Comparison of ENCODE assay signal across 18 cellular contexts in genomic region chr3:56370991-56371775, GRCh38.
"Had no signal": no experiment of that assay in that cellular context is flagged by ENCODE, and none has a peak within 500 bp of the region (broad histone marks: within the 10 kb centered on the region; RNA-seq: fewer than 3 reads in every experiment).

No MANE protein-coding gene starts in this region.

- H3K4me3 Mint-ChIP-seq: activated naive CD4-positive, alpha-beta T cell treated with anti-CD3 and anti-CD28 coated beads, Interleukin-2, amount 10 ng/mL, durations not matched to agents 7 days and 5 days; activated T-cell treated with anti-CD3 and anti-CD28 coated beads, Interleukin-2, amount 50 U/mL, for 24 hours; immature natural killer cell; naive thymus-derived CD4-positive, alpha-beta T cell had no signal

- H3K4me1 ChIP-seq: adrenal gland, esophagus squamous epithelium, suprapubic skin had no signal

- H3K27ac Mint-ChIP-seq: activated naive CD4-positive, alpha-beta T cell treated with anti-CD3 and anti-CD28 coated beads, Interleukin-2, amount 10 ng/mL, durations not matched to agents 7 days and 5 days; activated T-cell treated with anti-CD3 and anti-CD28 coated beads, Interleukin-2, amount 50 U/mL, for 24 hours; immature natural killer cell; naive thymus-derived CD4-positive, alpha-beta T cell had no signal

- DNase-seq: activated CD4-positive, alpha-beta T cell treated with anti-CD3 and anti-CD28 coated beads, Interleukin-2, amount 50 U/mL, for 48 hours; activated naive CD4-positive, alpha-beta T cell treated with anti-CD3 and anti-CD28 coated beads, Interleukin-2, amount 10 ng/mL, durations not matched to agents 7 days and 5 days; activated T-cell treated with anti-CD3 and anti-CD28 coated beads, Interleukin-2, amount 50 U/mL, for 24 hours; adrenal gland; central memory CD4-positive, alpha-beta T cell; cortex of kidney; effector CD8-positive, alpha-beta T cell; esophagus squamous epithelium; immature natural killer cell; left colon; mucosa of descending colon; naive thymus-derived CD4-positive, alpha-beta T cell; SK-N-SH; stimulated activated CD4-positive, alpha-beta T cell treated with anti-CD3 and anti-CD28 coated beads, Interleukin-4, amount 100 ng/mL, for 24 hours; stimulated activated naive CD4-positive, alpha-beta T cell had no signal

- H3K4me2 ChIP-seq: SK-N-SH had no signal

- H3K36me3 ChIP-seq: adrenal gland, esophagus squamous epithelium, suprapubic skin had no signal

- H3K36me3 Mint-ChIP-seq: activated naive CD4-positive, alpha-beta T cell treated with anti-CD3 and anti-CD28 coated beads, Interleukin-2, amount 10 ng/mL, durations not matched to agents 7 days and 5 days; immature natural killer cell had no signal

- H3K27me3 ChIP-seq: adrenal gland, suprapubic skin had no signal

- H3K27ac ChIP-seq: adrenal gland, esophagus squamous epithelium, suprapubic skin, VCaP had no signal

- H3K4me3 ChIP-seq: adrenal gland, esophagus squamous epithelium, lung, mucosa of descending colon, suprapubic skin had no signal

- H3K9ac ChIP-seq: SK-N-SH had no signal

- H3K4me1 Mint-ChIP-seq: activated naive CD4-positive, alpha-beta T cell treated with anti-CD3 and anti-CD28 coated beads, Interleukin-2, amount 10 ng/mL, durations not matched to agents 7 days and 5 days; immature natural killer cell; naive thymus-derived CD4-positive, alpha-beta T cell had no signal

- H3K9me3 ChIP-seq: adrenal gland, mucosa of descending colon, SK-N-SH, suprapubic skin had no signal

- H3K9me3 Mint-ChIP-seq: activated naive CD4-positive, alpha-beta T cell treated with anti-CD3 and anti-CD28 coated beads, Interleukin-2, amount 10 ng/mL, durations not matched to agents 7 days and 5 days; activated T-cell treated with anti-CD3 and anti-CD28 coated beads, Interleukin-2, amount 50 U/mL, for 24 hours had no signal
